ENCODE assay signal across 8 cellular contexts in the genomic region with DNA sequence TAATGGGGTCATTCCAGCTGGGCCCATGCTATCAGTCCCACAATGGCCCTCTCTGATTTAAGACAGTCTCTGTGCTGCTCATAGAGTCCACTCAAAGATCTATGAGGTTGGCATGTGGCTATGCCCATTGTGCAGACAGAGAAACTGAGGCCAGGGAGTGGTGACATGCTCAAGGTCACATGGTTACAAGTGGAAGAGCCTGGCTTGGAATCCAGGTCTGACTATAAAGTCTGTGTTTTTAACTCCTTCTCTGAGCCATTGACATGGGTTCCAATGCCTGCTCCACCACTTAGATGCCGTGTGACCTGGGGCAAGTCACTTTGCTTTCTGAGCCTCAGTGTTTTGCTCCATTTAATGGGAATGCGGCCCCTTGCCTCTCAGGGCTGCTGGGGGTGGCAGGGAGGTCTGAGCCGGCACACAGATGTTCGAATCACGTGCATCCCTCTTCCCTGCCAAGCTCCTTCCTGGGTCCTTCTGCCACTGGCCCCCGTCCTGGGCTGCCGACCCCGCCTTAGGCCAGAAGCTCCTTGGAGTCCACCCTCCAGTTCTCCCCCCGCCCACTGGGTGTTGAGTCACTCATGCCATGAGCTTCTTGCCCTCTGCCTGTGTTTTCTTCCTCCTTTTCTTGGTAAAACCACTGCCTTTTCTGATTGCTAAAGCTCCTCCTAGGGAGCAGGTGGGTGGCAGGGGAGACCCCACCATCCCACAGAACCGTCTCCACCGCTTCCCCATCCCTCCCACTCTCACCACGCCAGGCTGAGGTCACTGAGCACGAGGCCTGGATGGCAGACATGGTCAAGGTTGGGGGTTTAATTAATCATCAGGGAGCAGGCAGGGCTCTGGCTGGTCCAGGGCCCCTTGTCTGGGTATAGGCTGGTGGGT. TPM values are rescaled to one million over a fixed set of nuclear protein-coding genes. Genes with fewer than 3 reads are reported as not detected.
DNase-seq lines count a peak whose midpoint lies in the region; FAIRE-seq and TF ChIP-seq lines count a peak whose summit lies in the region.

No MANE protein-coding gene starts in this region.

- H3K4me1 Mint-ChIP-seq in immature natural killer cell (no peaks in the 10 kb centered on the region), mesothelial cell of epicardium (peaks cover 5% of the 10 kb centered on the region)

- no peak for FAIRE-seq in RCC 7860 (lab: Jason Lieb, UNC)

- peak; percentile 22 for DNase-seq in DMS 273 (lab: John Stamatoyannopoulos, UW; ENCODE audit: unreplicated experiment)
- no peak for DNase-seq in DMS 273 treated with DMSO at 0.1 percent for 48 hours (lab: John Stamatoyannopoulos, UW)
- peak; percentile 49 for DNase-seq in RCC 7860 (ENCODE audit: low spot score)
- peak; percentile 38 for DNase-seq in fibroblast of the conjunctiva (ENCODE audit: low read depth)
- DNase-seq in stimulated activated CD8-positive, alpha-beta memory T cell treated with anti-CD3 and anti-CD28 coated beads, Interleukin-4, amount 100 ng/mL, for 48 hours: peak; percentile 73
- DNase-seq in immature natural killer cell: no peak
- no peak for DNase-seq in mesothelial cell of epicardium (ENCODE audit: low spot score in 2 of 2, unreplicated experiment in 2 of 2)
- DNase-seq in activated gamma-delta T cell treated with Interleukin-2 at 50 U/mL for 16 hours: no peak

- no peaks in the 10 kb centered on the region for H3K9me3 Mint-ChIP-seq in immature natural killer cell
- no peaks in the 10 kb centered on the region for H3K9me3 Mint-ChIP-seq in mesothelial cell of epicardium

- TF ChIP-seq CTCF in mesothelial cell of epicardium (IDR thresholded peaks at IDR 0.05; ENCODE audit: unreplicated experiment): no peak

- H3K4me3 Mint-ChIP-seq in immature natural killer cell (no peak overlapping the region), mesothelial cell of epicardium (no peak overlapping the region)

- H3K27ac Mint-ChIP-seq in immature natural killer cell (no peak overlapping the region), mesothelial cell of epicardium (no peak overlapping the region)

- no peaks in the 10 kb centered on the region for H3K36me3 Mint-ChIP-seq in immature natural killer cell
- no peaks in the 10 kb centered on the region for H3K36me3 Mint-ChIP-seq in mesothelial cell of epicardium

- H3K27me3 Mint-ChIP-seq in immature natural killer cell (ENCODE audit: low read depth in 3 of 3): peaks cover 0 to 2% (median 0%) of the 10 kb centered on the region in 3 donors
- no peaks in the 10 kb centered on the region for H3K27me3 Mint-ChIP-seq in mesothelial cell of epicardium (ENCODE audit: low read depth)

RNA-seq across cellular contexts. Expression of gene CEBPB, which starts 35.7 kb away (rescaled TPM):
- 10 to 100 TPM; 15.3 to 27.6 (median 22.9) TPM for polyA plus RNA-seq in immature natural killer cell
- total RNA-seq in mesothelial cell of epicardium: 23.1 to 26.0 TPM (median 25.6 TPM) in 3 replicates

Comparison
In these comparisons a context has a peak if more than half of its experiments do, and no peak if none do; other contexts are left out.
1. DNase-seq: peak in DMS 273 (single experiment), RCC 7860 (single experiment), fibroblast of the conjunctiva (single experiment) and stimulated activated CD8-positive, alpha-beta memory T cell treated with anti-CD3 and anti-CD28 coated beads, Interleukin-4, amount 100 ng/mL, for 48 hours (single experiment); none in DMS 273 treated with DMSO at 0.1 percent for 48 hours (single experiment), immature natural killer cell (0 of 3), mesothelial cell of epicardium (0 of 2) and activated gamma-delta T cell treated with Interleukin-2 at 50 U/mL for 16 hours (single experiment).